21 cellular contexts compared by ENCODE assay signal in the genomic region with DNA sequence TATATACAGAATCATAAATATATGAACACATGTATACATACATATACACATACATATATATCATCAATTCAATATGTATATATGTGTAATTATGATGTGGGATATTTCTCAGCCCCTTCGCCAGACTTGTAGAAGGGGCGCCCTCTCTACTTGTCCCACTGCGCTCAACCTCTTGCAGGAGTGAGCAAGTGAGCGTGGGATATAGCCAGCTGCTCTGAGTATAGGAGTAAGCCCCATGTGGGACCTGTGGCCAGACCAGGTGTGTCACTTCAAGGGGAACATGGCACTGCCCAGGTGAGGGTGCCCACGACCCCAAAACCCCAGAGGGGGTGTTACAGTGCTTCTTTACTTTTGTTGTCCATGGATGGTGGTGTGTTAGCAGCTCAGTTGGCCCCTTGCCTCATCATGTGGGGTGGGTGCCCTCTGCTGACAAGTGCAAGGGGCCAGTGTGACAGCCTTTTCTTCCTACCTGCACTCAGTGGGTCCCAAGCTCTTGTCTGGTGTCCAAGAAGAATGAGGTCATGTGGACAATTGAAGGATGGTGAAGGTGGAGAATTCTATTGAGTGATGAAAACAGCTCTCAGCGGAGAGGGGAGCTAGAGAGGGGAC.
"Had no signal": no experiment of that assay in that cellular context is flagged by ENCODE, and none has a peak within 500 bp of the region (broad histone marks: within the 10 kb centered on the region; RNA-seq: fewer than 3 reads in every experiment).

No MANE protein-coding gene starts in this region.

- ATAC-seq: activated CD4-positive, CD25-positive, alpha-beta regulatory T cell treated with anti-CD3 and anti-CD28 coated beads, Interleukin-2, amount 50 U/mL, for 24 hours; activated CD8-positive, alpha-beta memory T cell treated with anti-CD3 and anti-CD28 coated beads, Interleukin-2, amount 10 ng/mL, durations not matched to agents 7 days and 5 days; activated CD8-positive, alpha-beta T cell treated with anti-CD3 and anti-CD28 coated beads for 36 hours; foreskin keratinocyte; lower lobe of right lung; psoas muscle; T-helper 17 cell had no signal

- DNase-seq: activated CD4-positive, alpha-beta T cell treated with anti-CD3 and anti-CD28 coated beads, Interleukin-2, amount 10 ng/mL, durations not matched to agents 7 days and 5 days; activated CD8-positive, alpha-beta memory T cell treated with anti-CD3 and anti-CD28 coated beads, Interleukin-2, amount 10 ng/mL, durations not matched to agents 7 days and 5 days; activated CD8-positive, alpha-beta T cell treated with anti-CD3 and anti-CD28 coated beads for 36 hours; activated gamma-delta T cell treated with Interleukin-2 at 50 U/mL for 16 hours; aorta; erythroblast; foreskin keratinocyte; lower lobe of right lung; naive B cell; ovary; stimulated activated CD4-positive, alpha-beta T cell treated with anti-CD3 and anti-CD28 coated beads, Interleukin-4, amount 100 ng/mL, for 4 hours; substantia nigra; T-helper 17 cell; thyroid gland had no signal

- H3K27ac Mint-ChIP-seq: activated CD4-positive, alpha-beta T cell treated with anti-CD3 and anti-CD28 coated beads, Interleukin-2, amount 10 ng/mL, durations not matched to agents 7 days and 5 days; activated CD8-positive, alpha-beta memory T cell treated with anti-CD3 and anti-CD28 coated beads, Interleukin-2, amount 10 ng/mL, durations not matched to agents 7 days and 5 days; activated CD8-positive, alpha-beta T cell treated with anti-CD3 and anti-CD28 coated beads for 36 hours; activated naive CD4-positive, alpha-beta T cell treated with anti-CD3 and anti-CD28 coated beads, Interleukin-2, amount 50 U/mL, for 24 hours; brain; naive B cell; neural progenitor cell; stimulated activated naive CD8-positive, alpha-beta T cell treated with anti-CD3 and anti-CD28 coated beads, Interleukin-15, Interleukin-2, amounts not matched to agents 100 ng/mL and 50 ng/mL, for 24 hours; T-helper 17 cell had no signal

- H3K4me1 Mint-ChIP-seq: activated CD4-positive, alpha-beta T cell treated with anti-CD3 and anti-CD28 coated beads, Interleukin-2, amount 10 ng/mL, durations not matched to agents 7 days and 5 days; activated CD8-positive, alpha-beta memory T cell treated with anti-CD3 and anti-CD28 coated beads, Interleukin-2, amount 10 ng/mL, durations not matched to agents 7 days and 5 days; activated naive CD4-positive, alpha-beta T cell treated with anti-CD3 and anti-CD28 coated beads, Interleukin-2, amount 50 U/mL, for 24 hours; brain; naive B cell; neural progenitor cell; T-helper 17 cell had no signal

- H3K9me3 Mint-ChIP-seq: activated CD4-positive, alpha-beta T cell treated with anti-CD3 and anti-CD28 coated beads, Interleukin-2, amount 10 ng/mL, durations not matched to agents 7 days and 5 days; activated CD8-positive, alpha-beta T cell treated with anti-CD3 and anti-CD28 coated beads for 36 hours; activated naive CD4-positive, alpha-beta T cell treated with anti-CD3 and anti-CD28 coated beads, Interleukin-2, amount 50 U/mL, for 24 hours; brain; naive B cell; neural progenitor cell; stimulated activated naive CD8-positive, alpha-beta T cell treated with anti-CD3 and anti-CD28 coated beads, Interleukin-15, Interleukin-2, amounts not matched to agents 100 ng/mL and 50 ng/mL, for 24 hours had no signal

- H3K4me3 ChIP-seq: lower lobe of right lung, neural progenitor cell, ovary, psoas muscle, right atrium auricular region, thyroid gland had no signal

- H3K27me3 ChIP-seq: foreskin keratinocyte, neural progenitor cell, ovary, right atrium auricular region, thyroid gland had no signal

- H3K4me3 Mint-ChIP-seq: activated CD4-positive, alpha-beta T cell treated with anti-CD3 and anti-CD28 coated beads, Interleukin-2, amount 10 ng/mL, durations not matched to agents 7 days and 5 days; activated CD8-positive, alpha-beta memory T cell treated with anti-CD3 and anti-CD28 coated beads, Interleukin-2, amount 10 ng/mL, durations not matched to agents 7 days and 5 days; activated CD8-positive, alpha-beta T cell treated with anti-CD3 and anti-CD28 coated beads for 36 hours; activated naive CD4-positive, alpha-beta T cell treated with anti-CD3 and anti-CD28 coated beads, Interleukin-2, amount 50 U/mL, for 24 hours; brain; naive B cell; neural progenitor cell; stimulated activated naive CD8-positive, alpha-beta T cell treated with anti-CD3 and anti-CD28 coated beads, Interleukin-15, Interleukin-2, amounts not matched to agents 100 ng/mL and 50 ng/mL, for 24 hours; T-helper 17 cell had no signal

- H3K36me3 ChIP-seq: lower lobe of right lung, neural progenitor cell, ovary, right atrium auricular region, thyroid gland had no signal

- H3K4me1 ChIP-seq: foreskin keratinocyte, lower lobe of right lung, neural progenitor cell, psoas muscle, right atrium auricular region, thyroid gland had no signal

- H3K27ac ChIP-seq: foreskin keratinocyte, lower lobe of right lung, neural progenitor cell, ovary, psoas muscle, right atrium auricular region, thyroid gland had no signal

- H3K27me3 Mint-ChIP-seq: activated CD8-positive, alpha-beta memory T cell treated with anti-CD3 and anti-CD28 coated beads, Interleukin-2, amount 10 ng/mL, durations not matched to agents 7 days and 5 days; naive B cell; T-helper 17 cell had no signal

- H3K36me3 Mint-ChIP-seq: activated CD8-positive, alpha-beta memory T cell treated with anti-CD3 and anti-CD28 coated beads, Interleukin-2, amount 10 ng/mL, durations not matched to agents 7 days and 5 days; activated naive CD4-positive, alpha-beta T cell treated with anti-CD3 and anti-CD28 coated beads, Interleukin-2, amount 50 U/mL, for 24 hours; brain; naive B cell; neural progenitor cell had no signal

- H3K9me3 ChIP-seq: lower lobe of right lung, ovary, psoas muscle, right atrium auricular region, thyroid gland had no signal
